In the genomic region with DNA sequence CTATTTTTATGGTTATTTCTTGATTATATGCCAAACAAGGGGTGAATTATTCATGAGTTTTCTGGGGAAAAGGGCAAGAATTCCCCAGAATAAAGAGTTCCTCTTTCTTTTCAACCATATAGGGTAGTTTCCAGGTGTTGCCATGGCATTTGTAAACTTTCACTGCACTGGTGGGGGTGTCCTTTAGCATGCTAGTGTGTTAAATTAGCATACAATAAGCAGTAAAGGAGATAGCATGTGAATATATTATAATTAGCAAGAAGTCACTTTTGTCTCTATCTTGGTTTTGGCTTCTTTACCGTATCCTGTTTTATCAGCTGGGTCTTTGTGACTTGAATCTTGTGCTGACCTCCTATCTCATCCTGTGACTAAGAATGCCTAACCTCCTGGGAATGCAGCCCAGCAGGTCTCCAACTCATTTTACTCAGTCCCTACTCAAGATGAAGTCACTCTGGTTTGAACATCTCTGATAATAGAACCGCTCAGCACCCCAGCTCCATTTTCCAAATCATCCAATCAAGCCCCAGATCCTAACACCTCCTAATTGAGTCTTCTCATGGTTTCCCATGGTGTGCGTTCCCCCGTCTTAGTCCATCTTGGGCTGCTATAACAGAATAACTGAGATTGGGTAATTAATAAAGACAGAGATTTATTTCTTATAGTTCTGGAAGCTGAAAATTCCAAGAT, we compare ENCODE assay signal across 8 cellular contexts. TPM values are rescaled to one million over a fixed set of nuclear protein-coding genes. Genes with fewer than 3 reads are reported as not detected.
DNase-seq lines count a peak whose midpoint lies in the region; ATAC-seq, FAIRE-seq and TF ChIP-seq lines count a peak whose summit lies in the region.

No MANE protein-coding gene starts in this region.

- TF ChIP-seq RAD21 in K562 (CRISPR knock-in tag; conservative IDR thresholded peaks at IDR 0.05 in 1 of 2, IDR thresholded peaks at IDR 0.05 in 1 of 2) = no peak

- no peaks in the 10 kb centered on the region for H4K20me1 ChIP-seq in K562 (replicated peaks; ENCODE audit: control insufficient read depth, insufficient read depth, low read length)

- TF ChIP-seq POLR2A in K562 (conservative IDR thresholded peaks at IDR 0.05) = no peak

- no TSS peak for BruUV-seq in K562 (replicated peaks; lab: Mats Ljungman, UMichigan)

- H3K4me2 ChIP-seq in K562 (ENCODE audit: insufficient read depth, low read length) = peak overlapping the region; percentile 75

- POLR2A ChIA-PET in K562 (lab: Yijun Ruan, JAX) = interaction anchor here (0.6 to 1.7 kb wide), 3 partner anchors 10 to 130 kb away, joined by 3 to 6 read pairs (median 4); no protein-coding TSS in a partner anchor

- CTCF ChIA-PET in K562 (lab: Yijun Ruan, JAX; ENCODE audit: low intra/inter-chr PET ratio) = no interaction called here

- no peaks in the 10 kb centered on the region for H3K9me1 ChIP-seq in K562 (ENCODE audit: control insufficient read depth, insufficient read depth, low read length)

- H3K27ac ChIP-seq in HUES64 (ENCODE audit: low read depth, low read length) (peak overlapping the region; percentile 89), K562 (ENCODE audit: extremely low read depth, low read depth, low read length) (peak overlapping the region; percentile 79), small intestine (ENCODE audit: low read depth in 1 of 2, low read length in 1 of 2) (no peak overlapping the region)

- no peak overlapping the region for H2AFZ ChIP-seq in K562 (ENCODE audit: low read depth, low read length)

- TF ChIP-seq CTCF in K562 (IDR thresholded peaks at IDR 0.05 in 2 of 3, conservative IDR thresholded peaks at IDR 0.05 in 1 of 3; ENCODE audit: insufficient read depth in 2 of 3, low read depth in 1 of 3, low read length in 3 of 3) = no peak

- H3K36me3 ChIP-seq in HUES64 (ENCODE audit: insufficient read depth, low read length) (no peaks in the 10 kb centered on the region), K562 (ENCODE audit: control insufficient read depth, insufficient read depth, low read length) (peaks cover 4% of the 10 kb centered on the region; the same call in 2 of the 3 replicates), small intestine (ENCODE audit: control insufficient read depth in 2 of 2, insufficient read depth in 2 of 2, low read length in 2 of 2) (no peaks in the 10 kb centered on the region)

- peaks cover 97% of the 10 kb centered on the region for H3K79me2 ChIP-seq in K562 (ENCODE audit: control insufficient read depth, insufficient read depth, low read length)

- H3K9ac ChIP-seq in HUES64 (ENCODE audit: low read depth, low read length) = peak overlapping the region; percentile 44
- peak overlapping the region in 1 of 2 experiments; percentile 80; a peak in 2 of 4 replicates for H3K9ac ChIP-seq in K562 (ENCODE audit: insufficient read depth in 1 of 2, low read depth in 2 of 2, low read length in 2 of 2)

- peak in 2 of 4 experiments; percentile 29 to 71 for DNase-seq in K562 (ENCODE audit: extremely low read depth in 1 of 4, low spot score in 3 of 4)
- peak; percentile 49 for DNase-seq in non-pigmented ciliary epithelial cell (ENCODE audit: low read depth)
- DNase-seq in small intestine = no peak
- no peak for DNase-seq in effector CD4-positive, alpha-beta T cell
- no peak for DNase-seq in NOMO-1 treated with dmso at 0.1 percent for 144 hours (lab: John Stamatoyannopoulos, UW; ENCODE audit: unreplicated experiment)
- no peak for DNase-seq in NCI-H69 (lab: John Stamatoyannopoulos, UW)

- no peak for FAIRE-seq in K562 (lab: Jason Lieb, UNC)
- no peak for FAIRE-seq in small intestine (lab: Jason Lieb, UNC)

- no peaks in the 10 kb centered on the region for H3K9me3 ChIP-seq in HUES64 (ENCODE audit: insufficient read depth, low read depth, low read length)
- H3K9me3 ChIP-seq in K562 (replicated peaks; ENCODE audit: control insufficient read depth, insufficient read depth, low read depth, low read length) = no peaks in the 10 kb centered on the region
- no peaks in the 10 kb centered on the region for H3K9me3 ChIP-seq in small intestine (ENCODE audit: control insufficient read depth, low read depth)

- 53% methylated on average over 4 of the region's 4 CpGs for WGBS in HUES64
- 7% methylated on average over 4 of the region's 4 CpGs for WGBS in K562 (ENCODE audit: insufficient coverage, low coverage, missing lambda C conversion rate)
- WGBS in small intestine, 3 donors = 70 to 73% (median 72%) methylated on average over 4 of the region's 4 CpGs

- H3K4me3 ChIP-seq in HUES64 (ENCODE audit: low read length) (no peak overlapping the region; the same call in 1 of the 2 replicates), K562 (peak overlapping the region; percentile 94; the same call in 1 of the 2 replicates), small intestine (ENCODE audit: low read depth in 1 of 2, low read length in 2 of 2) (no peak overlapping the region)

- H3K4me1 ChIP-seq in HUES64 (ENCODE audit: insufficient read depth, low read length) (peaks cover 39% of the 10 kb centered on the region), K562 (replicated peaks in 1 of 2; ENCODE audit: control insufficient read depth in 2 of 2, insufficient read depth in 2 of 2, low read length in 2 of 2) (peaks cover 12 to 36% of the 10 kb centered on the region in 2 experiments), small intestine (ENCODE audit: control insufficient read depth in 2 of 2, insufficient read depth in 1 of 2, low read depth in 1 of 2, low read length in 1 of 2) (peaks cover 0 to 2% of the 10 kb centered on the region in 2 donors)

- ATAC-seq in GM18861 (IDR thresholded peaks at IDR 0.05; ENCODE audit: unreplicated experiment) = peak; percentile 19
- no peak for ATAC-seq in K562

- intact Hi-C loops in K562 (cut with micrococcal nuclease) = loop anchor here (1.0 to 10.0 kb wide), 4 partner anchors 54 to 1675 kb away; partner anchors contain the start of gene ERICH6

- H3K27me3 ChIP-seq in HUES64 (ENCODE audit: insufficient read depth, low read length) (no peaks in the 10 kb centered on the region), K562 (ENCODE audit: control insufficient read depth in 2 of 2, insufficient read depth in 2 of 2, low read length in 2 of 2) (no peaks in the 10 kb centered on the region), small intestine (ENCODE audit: control insufficient read depth in 2 of 2, insufficient read depth in 2 of 2, low read length in 2 of 2) (no peaks in the 10 kb centered on the region)

- TF ChIP-seq EP300 in K562 (IDR thresholded peaks at IDR 0.05; ENCODE audit: low read length) = peak; percentile 65; the same call in 1 of the 2 replicates

- in situ Hi-C loops in K562 (cut with MboI) = no loop called here

RNA-seq across cellular contexts. Expression of gene SELENOT, which starts 3.4 kb away (rescaled TPM):
- polyA plus RNA-seq in HUES64 (2013, experiment 1 of 2) = 87.0 TPM
- 76.6 TPM for polyA plus RNA-seq in HUES64 (2013, experiment 2 of 2)
- 133 and 136 TPM in 2 replicates for total RNA-seq in K562 (2011; cell fraction: chromatin; rRNA removed; ENCODE audit: low replicate concordance)
- 117 and 123 TPM in 2 replicates for total RNA-seq in K562 (2011; cell fraction: nucleolus; rRNA removed)
- 217 and 281 TPM in 2 replicates for total RNA-seq in K562 (2011; cell fraction: nucleoplasm; rRNA removed)
- total RNA-seq in K562 (2014; rRNA removed) (33.0 and 107 TPM in 2 replicates), K562 (2014; rRNA removed; fragmentation: Illumina TruSeq; extraction: Trizol) (91.9 and 96.1 TPM in 2 replicates), K562 (2015; rRNA removed; fragmentation: Illumina TruSeq; extraction: Trizol) (64.5 and 65.0 TPM in 2 replicates), K562 (2021) (72.0 and 74.0 TPM in 2 replicates)
- polyA plus RNA-seq in K562 (2011; rRNA removed) (273 and 411 TPM in 2 replicates), K562 (2014; fragmentation: Illumina TruSeq; extraction: Trizol) (132 and 151 TPM in 2 replicates), K562 (2014; fragmentation: Nextera tagmentation; extraction: Ambion mirVana) (100 to 1,000 TPM; 261 to 317 TPM), K562 (2014; rRNA removed) (67.4 and 84.2 TPM in 2 replicates), small intestine (10 to 100 TPM; 41.6 to 86.3 (median 68.6) TPM)
- 213 and 267 TPM in 2 replicates for polyA plus RNA-seq in K562 (2011; cell fraction: cytosol; rRNA removed)
- 157 and 163 TPM in 2 replicates for polyA plus RNA-seq in K562 (2011; cell fraction: nucleus; rRNA removed)
- polyA plus RNA-seq in K562 (2012) = 69.8 and 94.5 TPM in 2 replicates
- 314 and 366 TPM in 2 replicates for polyA minus RNA-seq in K562 (2011; rRNA and poly(A)+ RNA removed)
- polyA minus RNA-seq in K562 (2011; cell fraction: cytosol; rRNA and poly(A)+ RNA removed) = 55.2 and 99.0 TPM in 2 replicates
- polyA minus RNA-seq in K562 (2011; cell fraction: nucleus; rRNA and poly(A)+ RNA removed) = 27.2 and 43.2 TPM in 2 replicates

RNA-seq across cellular contexts. Expression of gene EIF2A, which starts 53.2 kb away (rescaled TPM):
- 73.7 TPM for polyA plus RNA-seq in HUES64 (2013, experiment 1 of 2)
- 85.0 TPM for polyA plus RNA-seq in HUES64 (2013, experiment 2 of 2)
- total RNA-seq in K562 (2011; cell fraction: chromatin; rRNA removed; ENCODE audit: low replicate concordance) = 108 and 296 TPM in 2 replicates
- 44.5 and 67.6 TPM in 2 replicates for total RNA-seq in K562 (2011; cell fraction: nucleolus; rRNA removed)
- 111 and 161 TPM in 2 replicates for total RNA-seq in K562 (2011; cell fraction: nucleoplasm; rRNA removed)
- total RNA-seq in K562 (2014; rRNA removed) = 99.8 and 168 TPM in 2 replicates
- total RNA-seq in K562 (2014; rRNA removed; fragmentation: Illumina TruSeq; extraction: Trizol) = 178 and 206 TPM in 2 replicates
- total RNA-seq in K562 (2015; rRNA removed; fragmentation: Illumina TruSeq; extraction: Trizol) = 139 and 146 TPM in 2 replicates
- 106 and 115 TPM in 2 replicates for total RNA-seq in K562 (2021)
- polyA plus RNA-seq in K562 (2011; rRNA removed) = 181 and 193 TPM in 2 replicates
- polyA plus RNA-seq in K562 (2011; cell fraction: cytosol; rRNA removed) = 67.1 and 141 TPM in 2 replicates
- polyA plus RNA-seq in K562 (2011; cell fraction: nucleus; rRNA removed) = 51.4 and 121 TPM in 2 replicates
- polyA plus RNA-seq in K562 (2012) = 77.8 and 158 TPM in 2 replicates
- 158 and 192 TPM in 2 replicates for polyA plus RNA-seq in K562 (2014; fragmentation: Illumina TruSeq; extraction: Trizol)
- 100 to 1,000 TPM; 130 to 172 TPM for polyA plus RNA-seq in K562 (2014; fragmentation: Nextera tagmentation; extraction: Ambion mirVana)
- polyA plus RNA-seq in K562 (2014; rRNA removed) = 129 and 166 TPM in 2 replicates
- 237 and 320 TPM in 2 replicates for polyA minus RNA-seq in K562 (2011; rRNA and poly(A)+ RNA removed)
- 80.2 and 84.4 TPM in 2 replicates for polyA minus RNA-seq in K562 (2011; cell fraction: cytosol; rRNA and poly(A)+ RNA removed)
- polyA minus RNA-seq in K562 (2011; cell fraction: nucleus; rRNA and poly(A)+ RNA removed) = 63.4 and 106 TPM in 2 replicates
- polyA plus RNA-seq in small intestine = 10 to 100 TPM; 65.1 to 96.2 (median 76.0) TPM

RNA-seq across cellular contexts. Expression of gene SERP1, which starts 53.5 kb away (rescaled TPM):
- polyA plus RNA-seq in HUES64 (2013, experiment 1 of 2) = 74.6 TPM
- polyA plus RNA-seq in HUES64 (2013, experiment 2 of 2) = 79.7 TPM
- total RNA-seq in K562 (2011; cell fraction: chromatin; rRNA removed; ENCODE audit: low replicate concordance) = 47.1 and 59.9 TPM in 2 replicates
- 50.2 and 53.3 TPM in 2 replicates for total RNA-seq in K562 (2011; cell fraction: nucleolus; rRNA removed)
- 57.8 and 84.3 TPM in 2 replicates for total RNA-seq in K562 (2011; cell fraction: nucleoplasm; rRNA removed)
- total RNA-seq in K562 (2014; rRNA removed) (443 and 512 TPM in 2 replicates), K562 (2014; rRNA removed; fragmentation: Illumina TruSeq; extraction: Trizol) (121 and 129 TPM in 2 replicates), K562 (2015; rRNA removed; fragmentation: Illumina TruSeq; extraction: Trizol) (101 and 109 TPM in 2 replicates), K562 (2021) (147 TPM in 2 replicates)
- polyA plus RNA-seq in K562 (2011; rRNA removed) (122 and 142 TPM in 2 replicates), K562 (2014; fragmentation: Illumina TruSeq; extraction: Trizol) (85.2 and 94.4 TPM in 2 replicates), K562 (2014; fragmentation: Nextera tagmentation; extraction: Ambion mirVana) (10 to 100 TPM; 38.6 to 42.4 TPM), K562 (2014; rRNA removed) (190 and 246 TPM in 2 replicates), small intestine (100 to 1,000 TPM in 1 of 3 donors, 10 to 100 TPM in 2; 77.6 to 153 (median 92.6) TPM)
- polyA plus RNA-seq in K562 (2011; cell fraction: cytosol; rRNA removed) = 93.1 and 259 TPM in 2 replicates
- polyA plus RNA-seq in K562 (2011; cell fraction: nucleus; rRNA removed) = 80.0 and 102 TPM in 2 replicates
- polyA plus RNA-seq in K562 (2012) = 134 and 164 TPM in 2 replicates
- 93.5 and 108 TPM in 2 replicates for polyA minus RNA-seq in K562 (2011; rRNA and poly(A)+ RNA removed)
- 88.9 and 124 TPM in 2 replicates for polyA minus RNA-seq in K562 (2011; cell fraction: cytosol; rRNA and poly(A)+ RNA removed)
- 71.1 and 134 TPM in 2 replicates for polyA minus RNA-seq in K562 (2011; cell fraction: nucleus; rRNA and poly(A)+ RNA removed)

Comparison
In these comparisons a context has a peak if more than half of its experiments do, and no peak if none do; other contexts are left out.
1. H3K27ac ChIP-seq: peak in HUES64 (single experiment) and K562 (single experiment); none in small intestine (0 of 2).